ENCODE assay signal across 11 cellular contexts in the genomic region with DNA sequence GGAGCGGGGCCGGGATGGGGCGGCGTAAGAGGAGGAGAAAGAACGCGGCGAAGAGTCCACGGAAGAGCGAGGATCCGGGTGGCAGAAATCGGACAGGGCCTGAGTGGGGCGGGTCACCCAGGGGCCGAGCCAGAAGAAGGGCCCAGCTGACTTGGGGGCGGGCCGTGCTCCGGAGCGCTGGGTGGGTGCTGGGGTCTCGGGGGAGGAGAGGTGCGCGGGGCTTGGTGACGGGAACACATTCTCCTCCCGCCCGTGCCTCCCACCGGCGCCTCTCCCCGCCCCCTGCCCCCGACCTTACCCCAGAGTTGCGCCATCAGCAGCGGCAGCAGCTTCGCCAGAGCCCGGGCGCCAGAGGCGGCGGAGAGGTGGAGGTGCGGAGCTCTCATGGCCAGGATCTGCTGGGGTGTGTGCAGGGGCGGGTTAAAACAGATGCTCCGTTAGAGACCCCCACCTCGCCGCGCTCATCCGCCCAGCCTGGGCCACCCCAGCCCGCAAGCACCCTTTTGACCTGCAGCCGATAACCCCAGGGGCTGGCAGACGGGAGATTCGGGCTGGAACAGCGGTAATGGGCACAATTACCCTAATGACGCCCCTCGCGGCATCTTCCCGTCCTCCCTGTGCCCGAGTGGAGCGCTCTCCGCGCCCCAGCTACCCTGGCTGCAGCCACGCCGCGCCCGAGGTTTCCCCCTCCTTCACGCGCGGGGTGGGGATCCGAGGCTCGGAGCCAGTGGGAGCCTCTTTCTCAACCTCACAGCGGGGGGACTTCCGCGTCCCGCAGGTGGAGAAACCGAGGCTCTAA. TPM values are rescaled to one million over a fixed set of nuclear protein-coding genes. Genes with fewer than 3 reads are reported as not detected.
DNase-seq lines count a peak whose midpoint lies in the region; ATAC-seq and TF ChIP-seq lines count a peak whose summit lies in the region.
"Had no signal": no experiment of that assay in that cellular context is flagged by ENCODE, and none has a peak within 500 bp of the region (broad histone marks: within the 10 kb centered on the region; RNA-seq: fewer than 3 reads in every experiment).

No MANE protein-coding gene starts in this region.

- no peak overlapping the region for H2AFZ ChIP-seq in HCT116 (ENCODE audit: low read depth, low read length, poor library complexity, severe bottlenecking)

- H4K20me1 ChIP-seq in HCT116 (ENCODE audit: insufficient read depth): no peaks in the 10 kb centered on the region

- H3K36me3 ChIP-seq in HCT116 (ENCODE audit: control insufficient read depth in 1 of 2, insufficient read depth in 2 of 2, low read length in 2 of 2) (no peaks in the 10 kb centered on the region), ascending aorta (no peaks in the 10 kb centered on the region)

- POLR2A ChIA-PET in HCT116 (lab: Charles Lee) (interaction anchor here (0.8 to 5.4 kb wide), 9 partner anchors 9 to 638 kb away, joined by 3 to 49 read pairs (median 5); a partner anchor contains a TSS), RWPE1 (lab: Yijun Ruan, JAX; ENCODE audit: low non-redundant PET) (interaction anchor here (0.7 kb wide), 2 partner anchors 24 to 78 kb away, joined by 4 read pairs; no protein-coding TSS in a partner anchor)

- no peaks in the 10 kb centered on the region for H3K9me2 ChIP-seq in HCT116 (ENCODE audit: insufficient read depth)

- BruUV-seq in HCT116 (replicated peaks; lab: Mats Ljungman, UMichigan): TSS peak; percentile 54

- TF ChIP-seq POLR2A in HCT116 (IDR thresholded peaks at IDR 0.05; ENCODE audit: borderline replicate concordance, extremely low read depth, insufficient read depth, insufficient read length): no peak

- H3K4me1 ChIP-seq in HCT116 (ENCODE audit: control insufficient read depth in 1 of 2, insufficient read depth in 2 of 2, low read length in 2 of 2) (peaks cover 18 to 55% of the 10 kb centered on the region in 2 experiments), ascending aorta (no peaks in the 10 kb centered on the region)

- peak overlapping the region; percentile 74 for H3K9ac ChIP-seq in HCT116 (ENCODE audit: low read length)
- H3K9ac ChIP-seq: KMS-11 had no signal

- CTCF ChIA-PET in HCT116 (lab: Charles Lee): interaction anchor here (0.8 to 7.3 kb wide), 6 partner anchors 9 to 113 kb away, joined by 3 to 140 read pairs (median 34); a partner anchor contains a TSS
- CTCF ChIA-PET in RWPE1 (lab: Yijun Ruan, JAX): interaction anchor here (0.6 to 5.9 kb wide), 5 partner anchors 76 to 226 kb away, joined by 3 to 64 read pairs (median 5); no protein-coding TSS in a partner anchor

- no peaks in the 10 kb centered on the region for H3K79me2 ChIP-seq in HCT116 (ENCODE audit: insufficient read depth, low read length)

- H3K4me3 ChIP-seq in HCT116 (replicated peaks in 1 of 2; ENCODE audit: low read depth in 1 of 2, low read length in 2 of 2): peak overlapping the region; percentile 60 to 73
- peak overlapping the region in 1 of 2 donors; percentile 35 for H3K4me3 ChIP-seq in ascending aorta

- no peak for DNase-seq in HCT116 (ENCODE audit: low read depth, low spot score)
- DNase-seq in RWPE1 (ENCODE audit: low spot score): peak; percentile 42
- DNase-seq in left cardiac atrium: peak; percentile 31
- DNase-seq in retina: peak; percentile 36
- DNase-seq in ascending aorta (ENCODE audit: low spot score in 2 of 2): no peak
- DNase-seq in activated CD4-positive, alpha-beta T cell treated with anti-CD3 and anti-CD28 coated beads, Interleukin-2, amount 50 U/mL, for 4 hours: no peak
- DNase-seq: cortex of kidney had no signal

- peak overlapping the region; percentile 79 for H3K27ac ChIP-seq in HCT116 (ENCODE audit: low read depth, low read length)
- no peak overlapping the region for H3K27ac ChIP-seq in RWPE1
- no peak overlapping the region for H3K27ac ChIP-seq in ascending aorta
- H3K27ac ChIP-seq: KMS-11 had no signal

- TF ChIP-seq CTCF in HCT116 (IDR thresholded peaks at IDR 0.05 in 2 of 3, conservative IDR thresholded peaks at IDR 0.05 in 1 of 3; ENCODE audit: borderline replicate concordance in 1 of 3, insufficient read depth in 1 of 3, low read depth in 2 of 3, low read length in 2 of 3) (no peak), RWPE1 (conservative IDR thresholded peaks at IDR 0.05; ENCODE audit: low read depth) (no peak), ascending aorta (IDR thresholded peaks at IDR 0.05) (no peak)

- intact Hi-C loops in HCT116 (cut with micrococcal nuclease) (no loop called here), left cardiac atrium (cut with DNase I) (no loop called here), ascending aorta (cut with DNase I) (no loop called here)

- peak overlapping the region; percentile 80 for H3K4me2 ChIP-seq in HCT116 (ENCODE audit: low read length)
- H3K4me2 ChIP-seq: KMS-11 had no signal

- ATAC-seq in HCT116 (peak; percentile 49), left cardiac atrium (peak; percentile 50 to 81), GM19351 (IDR thresholded peaks at IDR 0.05; ENCODE audit: unreplicated experiment) (no peak)

- no peak for TF ChIP-seq RAD21 in HCT116 (IDR thresholded peaks at IDR 0.05; ENCODE audit: low read depth)

- RAD21 ChIA-PET in HCT116 (lab: Charles Lee; ENCODE audit: low non-redundant PET in 1 of 2, low total read pairs in 2 of 2, uncharacterized antibody in 2 of 2, unreplicated experiment in 2 of 2): interaction anchor here (0.6 to 1.5 kb wide), 5 partner anchors 50 to 354 kb away, joined by 3 to 14 read pairs (median 4); no protein-coding TSS in a partner anchor

- H3K27me3 ChIP-seq in HCT116 (ENCODE audit: insufficient read depth, low read length) (no peaks in the 10 kb centered on the region), ascending aorta (no peaks in the 10 kb centered on the region)

- no peaks in the 10 kb centered on the region for H3K9me3 ChIP-seq in HCT116 (ENCODE audit: control insufficient read depth in 1 of 2, insufficient read depth in 1 of 2, low read depth in 1 of 2, low read length in 2 of 2)
- H3K9me3 ChIP-seq in ascending aorta: no peaks in the 10 kb centered on the region

TF ChIP-seq in HCT116, 20 proteins besides CTCF, POLR2A, EP300 and RAD21:
- peak; percentile 86 for TF ChIP-seq POLR2AphosphoS5 (IDR thresholded peaks at IDR 0.05; ENCODE audit: low read depth, low read length)
- 0 out of 2 replicates have a peak, but pooled peaks have one; percentile 30 for TF ChIP-seq ZFX (IDR thresholded peaks at IDR 0.05)
- TF ChIP-seq YY1 (IDR thresholded peaks at IDR 0.05; ENCODE audit: extremely low read depth, insufficient replicate concordance, low read depth, low read length): peak; percentile 14
- TF ChIP-seq CEBPB (IDR thresholded peaks at IDR 0.05; ENCODE audit: low read depth): no peak; the same call in 1 of the 2 replicates
TF ChIP-seq in HCT116: peak in this region for 3.

RNA-seq across cellular contexts. Expression of a gene that starts 0.6 kb away (rescaled TPM):
- total RNA-seq in HCT116 (2021; ENCODE audit: unreplicated experiment) (33.6 TPM), left cardiac atrium (under 1 TPM; 0.26 to 0.32 TPM), ascending aorta (1.6 TPM)
- 37.4 and 37.8 TPM in 2 replicates for polyA plus RNA-seq in HCT116 (2012)
- total RNA-seq: osteocyte, urinary bladder had no signal

RNA-seq across cellular contexts. Expression of a gene that starts 7.5 kb away (rescaled TPM):
- total RNA-seq in HCT116 (2021; ENCODE audit: unreplicated experiment): not detected
- 1.5 and 1.6 TPM in 2 replicates for polyA plus RNA-seq in HCT116 (2012)
- total RNA-seq in left cardiac atrium: 1 to 10 TPM; 1.7 to 2.6 TPM
- total RNA-seq in ascending aorta: not detected
- total RNA-seq: osteocyte, urinary bladder had no signal

RNA-seq across cellular contexts. Expression of a gene that starts 15.9 kb away (rescaled TPM):
- total RNA-seq in HCT116 (2021; ENCODE audit: unreplicated experiment) (not detected), left cardiac atrium (not detected), ascending aorta (not detected)
- polyA plus RNA-seq in HCT116 (2012): 0.09 TPM in 1 of 2 replicates, not detected in the other
- total RNA-seq: osteocyte, urinary bladder had no signal
- polyA plus RNA-seq: urinary bladder had no signal

RNA-seq across cellular contexts. Expression of a gene that starts 17.5 kb away (rescaled TPM):
- total RNA-seq in HCT116 (2021; ENCODE audit: unreplicated experiment): 92.8 TPM
- polyA plus RNA-seq in HCT116 (2012): 149 and 150 TPM in 2 replicates
- total RNA-seq in left cardiac atrium: under 1 TPM in 1 of 2 donors, not detected in 1; 0.53 TPM
- not detected for total RNA-seq in ascending aorta
- total RNA-seq: osteocyte, urinary bladder had no signal
- polyA plus RNA-seq: urinary bladder had no signal

RNA-seq across cellular contexts. Expression of a gene that starts 35.2 kb away (rescaled TPM):
- total RNA-seq in HCT116 (2021; ENCODE audit: unreplicated experiment) (30.5 TPM), left cardiac atrium (under 1 TPM in 1 of 2 donors, not detected in 1; 0.16 TPM), ascending aorta (not detected)
- 31.4 and 34.2 TPM in 2 replicates for polyA plus RNA-seq in HCT116 (2012)
- total RNA-seq: osteocyte had no signal

Comparison
In these comparisons a context has a peak if more than half of its experiments do, and no peak if none do; other contexts are left out.
1. DNase-seq: peak in RWPE1 (single experiment), left cardiac atrium (single experiment) and retina (single experiment); none in HCT116 (single experiment), ascending aorta (0 of 2) and activated CD4-positive, alpha-beta T cell treated with anti-CD3 and anti-CD28 coated beads, Interleukin-2, amount 50 U/mL, for 4 hours (0 of 2).
2. RNA of a gene that starts 0.6 kb away (total RNA-seq): 33.6 TPM in HCT116 (single experiment); 1.6 TPM in ascending aorta (single experiment) and 0.26 to 0.32 TPM in left cardiac atrium; every median in the first group is over 10 times any median in the second.